8 cellular contexts compared by ENCODE assay signal in the genomic region with DNA sequence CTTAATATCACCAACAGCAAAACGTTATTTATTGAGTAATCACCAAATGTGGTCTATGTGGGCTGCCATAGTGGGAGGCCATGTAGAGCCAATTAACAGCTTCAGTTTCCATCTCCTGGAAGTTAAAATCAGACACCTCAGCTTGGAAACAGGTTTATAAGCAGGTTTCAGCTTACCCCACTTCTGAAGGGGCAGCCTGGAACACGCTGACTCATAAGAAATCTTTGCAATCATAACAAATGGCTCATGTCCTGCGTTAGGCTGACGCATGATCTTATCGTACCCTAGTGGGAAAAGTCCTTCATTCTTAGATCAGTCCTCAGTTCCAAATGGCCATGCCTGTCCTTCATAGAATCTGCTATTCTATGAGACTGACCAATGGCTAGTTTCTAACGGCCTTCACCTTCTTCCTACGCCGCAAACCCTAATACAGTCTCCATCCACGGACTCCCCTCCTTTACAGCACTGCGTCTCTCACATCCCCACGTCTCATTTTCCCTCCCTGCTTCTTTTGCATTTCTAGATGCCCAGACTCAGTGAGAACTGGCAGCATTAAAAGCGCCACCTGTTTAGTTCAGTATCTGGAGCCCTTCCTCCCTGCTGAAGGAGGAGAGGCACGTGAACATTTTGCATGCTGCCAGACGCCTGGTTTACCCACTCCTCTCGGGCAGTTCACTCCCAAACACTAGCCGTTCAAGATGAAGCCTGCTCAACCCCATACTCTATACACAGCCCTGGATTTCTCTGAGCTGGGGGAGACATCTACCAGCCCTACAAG. TPM values are rescaled to one million over a fixed set of nuclear protein-coding genes. Genes with fewer than 3 reads are reported as not detected.
DNase-seq lines count a peak whose midpoint lies in the region; ATAC-seq and TF ChIP-seq lines count a peak whose summit lies in the region.

No MANE protein-coding gene starts in this region.

- no peaks in the 10 kb centered on the region for H3K36me3 ChIP-seq in transverse colon

- intact Hi-C loops in transverse colon (cut with DNase I; ENCODE audit: low total_unique reads): no loop called here

- H3K4me1 ChIP-seq in transverse colon: peaks cover 0 to 10% (median 6%) of the 10 kb centered on the region in 4 donors

- no peak for TF ChIP-seq CTCF in transverse colon (IDR thresholded peaks at IDR 0.05)

- H3K9me3 ChIP-seq in transverse colon: no peaks in the 10 kb centered on the region

- in situ Hi-C loops in Caki2 (cut with HindIII; ENCODE audit: low pct_unique_long_range_greater_than_20kb, low sequenced_read_pairs) (no loop called here), transverse colon (cut with MboI; ENCODE audit: low pct_ligation_motif_present in 1 of 4, low pct_unique_long_range_greater_than_20kb in 1 of 4, low sequenced_read_pairs in 3 of 4) (no loop called here)

- ATAC-seq in GM21528 (IDR thresholded peaks at IDR 0.05; ENCODE audit: low FRiP score, unreplicated experiment) (no peak), HG02678 (IDR thresholded peaks at IDR 0.05; ENCODE audit: unreplicated experiment) (no peak)

- no peak for TF ChIP-seq POLR2A in transverse colon (IDR thresholded peaks at IDR 0.05)

- H3K27me3 ChIP-seq in transverse colon: no peaks in the 10 kb centered on the region

- no peak overlapping the region for H3K4me3 ChIP-seq in transverse colon

- no peak for TF ChIP-seq EP300 in transverse colon (IDR thresholded peaks at IDR 0.05; ENCODE audit: low read depth)

- H3K27ac ChIP-seq in transverse colon: no peak overlapping the region

- WGBS in transverse colon (ENCODE audit: low coverage in 1 of 2), 2 donors: 85% methylated on average over 10 to 16 of the region's 16 CpGs

- peak; percentile 68 for DNase-seq in Caki2 (ENCODE audit: low read depth)
- DNase-seq in LHCN-M2 (ENCODE audit: low read depth): peak; percentile 92
- DNase-seq in brain pericyte (ENCODE audit: low read depth, low spot score): peak; percentile 68
- DNase-seq in myocyte (ENCODE audit: low read depth): peak; percentile 58
- DNase-seq in activated naive CD4-positive, alpha-beta T cell (lab: John Stamatoyannopoulos, UW): no peak
- DNase-seq in transverse colon: no peak

RNA-seq across cellular contexts. Expression of gene BZW1, which starts 24.2 kb away (rescaled TPM):
- total RNA-seq in Caki2 (2014; rRNA removed; shearing (Covaris generic); ENCODE audit: low replicate concordance): 459 and 596 TPM in 2 replicates
- 407 and 500 TPM in 2 replicates for total RNA-seq in LHCN-M2 (2014; rRNA removed)
- 171 TPM for polyA plus RNA-seq in LHCN-M2 (2012)
- 222 and 358 TPM in 2 replicates for total RNA-seq in myocyte
- 133 TPM for polyA plus RNA-seq in myocyte (2012)
- total RNA-seq in transverse colon: 100 to 1,000 TPM in 2 of 4 donors, 10 to 100 TPM in 2; 17.1 to 167 (median 110) TPM

Comparison
In these comparisons a context has a peak if more than half of its experiments do, and no peak if none do; other contexts are left out.
1. DNase-seq: peak in Caki2 (single experiment), LHCN-M2 (single experiment), brain pericyte (single experiment) and myocyte (single experiment); none in activated naive CD4-positive, alpha-beta T cell (0 of 4) and transverse colon (single experiment).